8 cellular contexts compared by ENCODE assay signal in the genomic region with DNA sequence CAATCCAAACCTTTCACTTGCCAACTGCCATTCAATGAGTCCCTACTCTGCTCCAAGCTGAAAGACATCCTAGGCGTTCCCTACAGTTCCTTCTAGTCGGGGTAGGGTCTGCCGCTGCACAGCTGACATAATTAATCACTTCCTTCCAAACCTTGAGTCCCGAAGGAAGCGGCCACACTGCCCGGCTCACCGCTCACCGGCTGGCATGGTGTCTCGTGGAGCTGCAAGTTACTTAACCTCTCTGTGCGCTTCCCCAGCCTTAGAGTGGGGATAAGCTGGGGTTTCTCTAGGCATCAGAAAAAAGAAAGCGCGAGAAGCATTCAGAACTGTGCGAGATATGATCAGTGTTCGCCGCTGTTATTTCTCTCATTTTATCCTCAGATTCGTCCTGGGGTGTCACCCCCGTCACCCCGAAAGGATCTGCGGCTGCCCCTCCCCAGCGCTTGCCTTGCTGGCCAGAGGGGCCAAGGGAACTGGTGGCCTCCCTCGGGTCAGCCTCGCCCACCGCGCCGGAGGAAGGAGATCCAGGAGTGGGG. TPM values are rescaled to one million over a fixed set of nuclear protein-coding genes. Genes with fewer than 3 reads are reported as not detected.
A peak's percentile ranks its signal among the peaks of the same experiment; 100 is the strongest.
DNase-seq lines count a peak whose midpoint lies in the region; ATAC-seq and TF ChIP-seq lines count a peak whose summit lies in the region.

No MANE protein-coding gene starts in this region.

- H3K9me3 Mint-ChIP-seq in stimulated activated naive CD8-positive, alpha-beta T cell treated with anti-CD3 and anti-CD28 coated beads, Interleukin-15, amount 100 ng/mL, for 72 hours: no peaks in the 10 kb centered on the region

- peak overlapping the region; percentile 97 for H3K4me3 ChIP-seq in ACC112 (ENCODE audit: low read depth, low read length)
- H3K4me3 ChIP-seq in SJCRH30: peak overlapping the region; percentile 78
- peak overlapping the region; percentile 97 for H3K4me3 ChIP-seq in colonic mucosa
- peak overlapping the region; percentile 74 to 98 (median 92) for H3K4me3 ChIP-seq in liver (ENCODE audit: low read depth in 1 of 3, low read length in 3 of 3)

- H3K27ac Mint-ChIP-seq in stimulated activated naive CD8-positive, alpha-beta T cell treated with anti-CD3 and anti-CD28 coated beads, Interleukin-15, amount 100 ng/mL, for 72 hours: peak overlapping the region; percentile 99

- DNase-seq in SJCRH30 (peak; percentile 32 to 48), colonic mucosa (peak; percentile 40), NCI-H1436 treated with DMSO at 0.1 percent for 48 hours (lab: John Stamatoyannopoulos, UW) (no peak)
- DNase-seq in stimulated activated naive CD8-positive, alpha-beta T cell treated with anti-CD3 and anti-CD28 coated beads, Interleukin-15, amount 100 ng/mL, for 72 hours: peak; percentile 10 to 18

- ATAC-seq in GM18498 (IDR thresholded peaks at IDR 0.05; ENCODE audit: unreplicated experiment) (peak; percentile 27), HG02938 (IDR thresholded peaks at IDR 0.05; ENCODE audit: unreplicated experiment) (peak; percentile 4)
- ATAC-seq in stimulated activated naive CD8-positive, alpha-beta T cell treated with anti-CD3 and anti-CD28 coated beads, Interleukin-15, amount 100 ng/mL, for 72 hours: peak; percentile 31

- no peaks in the 10 kb centered on the region for H3K27me3 Mint-ChIP-seq in stimulated activated naive CD8-positive, alpha-beta T cell treated with anti-CD3 and anti-CD28 coated beads, Interleukin-15, amount 100 ng/mL, for 72 hours

- H3K4me1 Mint-ChIP-seq in stimulated activated naive CD8-positive, alpha-beta T cell treated with anti-CD3 and anti-CD28 coated beads, Interleukin-15, amount 100 ng/mL, for 72 hours: peaks cover 34% of the 10 kb centered on the region

- 2% methylated on average over 25 of the region's 25 CpGs for WGBS in liver

- H3K9me3 ChIP-seq in SJCRH30 (replicated peaks) (no peaks in the 10 kb centered on the region), colonic mucosa (no peaks in the 10 kb centered on the region), liver (ENCODE audit: control insufficient read depth in 4 of 4, low read length in 3 of 4) (no peaks in the 10 kb centered on the region)

- H3K4me1 ChIP-seq in ACC112 (ENCODE audit: control insufficient read depth, insufficient read depth, low read length, unreplicated experiment): peaks cover 11% of the 10 kb centered on the region
- no peaks in the 10 kb centered on the region for H3K4me1 ChIP-seq in SJCRH30
- peaks cover 8% of the 10 kb centered on the region for H3K4me1 ChIP-seq in colonic mucosa
- peaks cover 3 to 16% (median 15%) of the 10 kb centered on the region in 4 donors for H3K4me1 ChIP-seq in liver (ENCODE audit: control insufficient read depth in 4 of 4, insufficient read depth in 4 of 4, low read length in 3 of 4)

- TF ChIP-seq RAD21 in liver (IDR thresholded peaks at IDR 0.05): no peak

- H3K79me2 ChIP-seq in ACC112 (ENCODE audit: control insufficient read depth, insufficient read depth, low read length, unreplicated experiment): peaks cover 26% of the 10 kb centered on the region

- no peaks in the 10 kb centered on the region for H3K27me3 ChIP-seq in ACC112 (ENCODE audit: insufficient read depth, low read length)
- H3K27me3 ChIP-seq in SJCRH30: no peaks in the 10 kb centered on the region
- H3K27me3 ChIP-seq in colonic mucosa: no peaks in the 10 kb centered on the region
- no peaks in the 10 kb centered on the region for H3K27me3 ChIP-seq in liver (ENCODE audit: control insufficient read depth in 4 of 4, insufficient read depth in 4 of 4, low read length in 3 of 4)

- H3K27ac ChIP-seq in ACC112 (ENCODE audit: low read depth, low read length): peak overlapping the region; percentile 34; the same call in 1 of the 2 replicates
- peak overlapping the region; percentile 81 for H3K27ac ChIP-seq in SJCRH30
- H3K27ac ChIP-seq in colonic mucosa: peak overlapping the region; percentile 81
- peak overlapping the region; percentile 92 to 98 for H3K27ac ChIP-seq in liver (ENCODE audit: low read depth in 1 of 2, low read length in 2 of 2)

- TF ChIP-seq CTCF in colonic mucosa (IDR thresholded peaks at IDR 0.05): no peak
- TF ChIP-seq CTCF in liver (IDR thresholded peaks at IDR 0.05; ENCODE audit: low read depth, low read length, missing input control): no peak

- peak overlapping the region; percentile 96 to 98 for H3K4me3 Mint-ChIP-seq in stimulated activated naive CD8-positive, alpha-beta T cell treated with anti-CD3 and anti-CD28 coated beads, Interleukin-15, amount 100 ng/mL, for 72 hours

- H3K9ac ChIP-seq in colonic mucosa (ENCODE audit: low read depth in 2 of 2, low read length in 2 of 2) (peak overlapping the region; percentile 72 to 89), liver (ENCODE audit: low read depth in 1 of 2, low read length in 2 of 2) (peak overlapping the region; percentile 82 to 93)

- intact Hi-C loops in colonic mucosa (cut with DNase I): no loop called here

- H3K36me3 ChIP-seq in ACC112 (ENCODE audit: insufficient read depth, low read length) (no peaks in the 10 kb centered on the region), SJCRH30 (peaks cover 9% of the 10 kb centered on the region), colonic mucosa (no peaks in the 10 kb centered on the region), liver (ENCODE audit: control insufficient read depth in 4 of 4, insufficient read depth in 3 of 4, low read depth in 1 of 4, low read length in 3 of 4) (peaks cover 0 to under 1% (median 0%) of the 10 kb centered on the region in 4 donors)

- H2AFZ ChIP-seq in ACC112 (ENCODE audit: low read length, unreplicated experiment): peak overlapping the region; percentile 97

TF ChIP-seq in liver, 16 proteins besides CTCF, POLR2A, EP300 and RAD21:
- no peak for TF ChIP-seq NR2F2 (IDR thresholded peaks at IDR 0.05)
- no peak for TF ChIP-seq RXRA (IDR thresholded peaks at IDR 0.05)
- no peak for TF ChIP-seq GABPA (IDR thresholded peaks at IDR 0.05 in 1 of 2, conservative IDR thresholded peaks at IDR 0.05 in 1 of 2)
- TF ChIP-seq TAF1 (conservative IDR thresholded peaks at IDR 0.05): no peak
- TF ChIP-seq, protein P1, sequence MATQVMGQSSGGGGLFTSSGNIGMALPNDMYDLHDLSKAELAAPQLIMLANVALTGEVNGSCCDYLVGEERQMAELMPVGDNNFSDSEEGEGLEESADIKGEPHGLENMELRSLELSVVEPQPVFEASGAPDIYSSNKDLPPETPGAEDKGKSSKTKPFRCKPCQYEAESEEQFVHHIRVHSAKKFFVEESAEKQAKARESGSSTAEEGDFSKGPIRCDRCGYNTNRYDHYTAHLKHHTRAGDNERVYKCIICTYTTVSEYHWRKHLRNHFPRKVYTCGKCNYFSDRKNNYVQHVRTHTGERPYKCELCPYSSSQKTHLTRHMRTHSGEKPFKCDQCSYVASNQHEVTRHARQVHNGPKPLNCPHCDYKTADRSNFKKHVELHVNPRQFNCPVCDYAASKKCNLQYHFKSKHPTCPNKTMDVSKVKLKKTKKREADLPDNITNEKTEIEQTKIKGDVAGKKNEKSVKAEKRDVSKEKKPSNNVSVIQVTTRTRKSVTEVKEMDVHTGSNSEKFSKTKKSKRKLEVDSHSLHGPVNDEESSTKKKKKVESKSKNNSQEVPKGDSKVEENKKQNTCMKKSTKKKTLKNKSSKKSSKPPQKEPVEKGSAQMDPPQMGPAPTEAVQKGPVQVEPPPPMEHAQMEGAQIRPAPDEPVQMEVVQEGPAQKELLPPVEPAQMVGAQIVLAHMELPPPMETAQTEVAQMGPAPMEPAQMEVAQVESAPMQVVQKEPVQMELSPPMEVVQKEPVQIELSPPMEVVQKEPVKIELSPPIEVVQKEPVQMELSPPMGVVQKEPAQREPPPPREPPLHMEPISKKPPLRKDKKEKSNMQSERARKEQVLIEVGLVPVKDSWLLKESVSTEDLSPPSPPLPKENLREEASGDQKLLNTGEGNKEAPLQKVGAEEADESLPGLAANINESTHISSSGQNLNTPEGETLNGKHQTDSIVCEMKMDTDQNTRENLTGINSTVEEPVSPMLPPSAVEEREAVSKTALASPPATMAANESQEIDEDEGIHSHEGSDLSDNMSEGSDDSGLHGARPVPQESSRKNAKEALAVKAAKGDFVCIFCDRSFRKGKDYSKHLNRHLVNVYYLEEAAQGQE (IDR thresholded peaks at IDR 0.05): no peak
- TF ChIP-seq, protein P2, sequence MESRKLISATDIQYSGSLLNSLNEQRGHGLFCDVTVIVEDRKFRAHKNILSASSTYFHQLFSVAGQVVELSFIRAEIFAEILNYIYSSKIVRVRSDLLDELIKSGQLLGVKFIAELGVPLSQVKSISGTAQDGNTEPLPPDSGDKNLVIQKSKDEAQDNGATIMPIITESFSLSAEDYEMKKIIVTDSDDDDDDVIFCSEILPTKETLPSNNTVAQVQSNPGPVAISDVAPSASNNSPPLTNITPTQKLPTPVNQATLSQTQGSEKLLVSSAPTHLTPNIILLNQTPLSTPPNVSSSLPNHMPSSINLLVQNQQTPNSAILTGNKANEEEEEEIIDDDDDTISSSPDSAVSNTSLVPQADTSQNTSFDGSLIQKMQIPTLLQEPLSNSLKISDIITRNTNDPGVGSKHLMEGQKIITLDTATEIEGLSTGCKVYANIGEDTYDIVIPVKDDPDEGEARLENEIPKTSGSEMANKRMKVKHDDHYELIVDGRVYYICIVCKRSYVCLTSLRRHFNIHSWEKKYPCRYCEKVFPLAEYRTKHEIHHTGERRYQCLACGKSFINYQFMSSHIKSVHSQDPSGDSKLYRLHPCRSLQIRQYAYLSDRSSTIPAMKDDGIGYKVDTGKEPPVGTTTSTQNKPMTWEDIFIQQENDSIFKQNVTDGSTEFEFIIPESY (IDR thresholded peaks at IDR 0.05): no peak
- no peak for TF ChIP-seq EGR1 (IDR thresholded peaks at IDR 0.05; ENCODE audit: low read depth in 2 of 2)
- TF ChIP-seq HNF4A (conservative IDR thresholded peaks at IDR 0.05): no peak
- TF ChIP-seq FOXA1 (IDR thresholded peaks at IDR 0.05): no peak
- TF ChIP-seq SP1 (IDR thresholded peaks at IDR 0.05): no peak
- no peak for TF ChIP-seq JUND (IDR thresholded peaks at IDR 0.05)
- no peak for TF ChIP-seq FOXA2 (IDR thresholded peaks at IDR 0.05)

RNA-seq across cellular contexts. Expression of a gene that starts 0.7 kb away (rescaled TPM):
- total RNA-seq in SJCRH30 (2014; rRNA removed; shearing (Covaris generic)): 28.0 and 33.4 TPM in 2 replicates
- 100 to 1,000 TPM in 1 of 2 donors, 10 to 100 TPM in 1; 53.3 to 117 TPM for total RNA-seq in colonic mucosa
- 10 to 100 TPM; 12.6 to 33.2 TPM for total RNA-seq in liver
- 10 to 100 TPM; 52.6 to 55.1 TPM for polyA plus RNA-seq in liver

RNA-seq across cellular contexts. Expression of a gene that starts 34.6 kb away (rescaled TPM):
- total RNA-seq in SJCRH30 (2014; rRNA removed; shearing (Covaris generic)): 14.6 and 17.6 TPM in 2 replicates
- total RNA-seq in colonic mucosa: 10 to 100 TPM; 15.6 to 17.0 TPM
- 10 to 100 TPM; 13.9 to 18.3 TPM for total RNA-seq in liver
- 1 to 10 TPM; 5.6 to 10.0 TPM for polyA plus RNA-seq in liver

Comparison
In these comparisons a context has a peak if more than half of its experiments do, and no peak if none do; other contexts are left out.
1. H3K27ac ChIP-seq: peak in every context shown above with its lines; median percentile 95 in liver; 81 in SJCRH30; 81 in colonic mucosa; 34 in ACC112.